7 cellular contexts compared by ENCODE assay signal in genomic region chr12:57697076-57697475, GRCh38. TPM values are rescaled to one million over a fixed set of nuclear protein-coding genes. Genes with fewer than 3 reads are reported as not detected.
"Had no signal": no experiment of that assay in that cellular context is flagged by ENCODE, and none has a peak within 500 bp of the region (broad histone marks: within the 10 kb centered on the region; RNA-seq: fewer than 3 reads in every experiment).

No MANE protein-coding gene starts in this region.

- H3K27ac ChIP-seq: GM23248 had no signal

- H3K4me3 ChIP-seq: GM23248, HAP-1, K562 had no signal

- H3K4me1 ChIP-seq: HAP-1 had no signal

- ATAC-seq: HCT116, K562 had no signal

- H3K9me3 ChIP-seq: HAP-1 had no signal

- H3K9me3 Mint-ChIP-seq: HFFc6 had no signal

- H3K4me3 Mint-ChIP-seq: HFFc6 had no signal

- H3K27ac Mint-ChIP-seq: HFFc6 had no signal

- DNase-seq: GM23248, GOT3, H7, HFFc6 had no signal

RNA-seq across cellular contexts. Expression of gene AGAP2, which starts 41.5 kb away (rescaled TPM):
- total RNA-seq: GM23248 had no signal
- polyA plus RNA-seq: GM23248 had no signal
